In the genomic region with DNA sequence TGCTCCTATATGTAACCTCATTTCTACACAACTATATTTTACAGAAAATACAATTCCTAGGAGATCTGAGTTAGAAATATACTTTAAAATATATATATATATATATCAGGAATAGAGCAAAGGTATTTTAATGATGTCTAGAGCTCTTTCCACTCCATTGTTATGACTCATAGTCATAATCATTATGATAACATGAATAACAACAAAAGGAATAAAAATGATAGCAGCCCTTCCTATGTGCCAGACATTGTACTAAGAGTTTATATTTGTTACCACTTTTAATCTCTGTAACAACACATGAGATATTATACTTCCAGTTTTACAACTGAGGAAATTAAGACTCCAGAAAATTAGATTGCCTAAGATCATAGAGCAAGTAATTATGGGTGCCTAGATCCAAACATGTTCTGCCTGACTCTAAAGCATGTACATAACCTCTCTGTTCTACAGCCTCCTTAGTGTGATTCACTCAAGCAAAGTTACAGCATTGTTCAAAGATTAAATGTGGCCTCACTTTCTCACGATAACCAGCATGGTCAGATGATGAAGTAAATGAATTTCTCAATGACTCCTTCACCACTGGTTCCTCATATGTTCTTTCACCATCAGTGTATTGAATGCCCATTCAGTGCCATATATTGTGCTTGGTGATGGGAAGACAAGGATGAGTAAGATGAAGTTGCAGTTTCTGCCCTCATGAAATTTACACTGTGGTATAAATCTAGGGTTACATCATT, we compare ENCODE assay signal across 14 cellular contexts.
DNase-seq lines count a peak whose midpoint lies in the region; ATAC-seq, FAIRE-seq and TF ChIP-seq lines count a peak whose summit lies in the region.
"Had no signal": no experiment of that assay in that cellular context is flagged by ENCODE, and none has a peak within 500 bp of the region (broad histone marks: within the 10 kb centered on the region; RNA-seq: fewer than 3 reads in every experiment).

No MANE protein-coding gene starts in this region.

- H3K27me3 ChIP-seq in astrocyte (ENCODE audit: insufficient read depth, low read length) (no peaks in the 10 kb centered on the region), suprapubic skin (no peaks in the 10 kb centered on the region)
- H3K27me3 ChIP-seq: hepatocyte, MG63 had no signal

- DNase-seq in SIG-M5 treated with dmso at 0.1 percent for 504 hours (lab: John Stamatoyannopoulos, UW; ENCODE audit: unreplicated experiment) = peak; percentile 74
- DNase-seq in SIG-M5 (lab: John Stamatoyannopoulos, UW) = no peak
- peak; percentile 64 for DNase-seq in astrocyte (ENCODE audit: low read depth)
- peak; percentile 10 for DNase-seq in glomerular endothelial cell (ENCODE audit: extremely low read depth, low read depth, low spot score)
- no peak for DNase-seq in suprapubic skin (ENCODE audit: low spot score in 2 of 2)
- DNase-seq in T-helper 2 cell = no peak
- DNase-seq: activated CD4-positive, alpha-beta T cell treated with anti-CD3 and anti-CD28 coated beads for 36 hours; SK-N-SH had no signal

- H3K9me3 Mint-ChIP-seq in astrocyte (ENCODE audit: unreplicated experiment) = peaks cover 2% of the 10 kb centered on the region

- TF ChIP-seq CTCF in astrocyte (IDR thresholded peaks at IDR 0.05; ENCODE audit: insufficient read depth, low read depth, low read length) = no peak
- no peak for TF ChIP-seq CTCF in suprapubic skin (IDR thresholded peaks at IDR 0.05)

- H3K27ac ChIP-seq in astrocyte (ENCODE audit: low read depth, low read length) = peak overlapping the region; percentile 59
- peak overlapping the region; percentile 79 for H3K27ac ChIP-seq in suprapubic skin
- H3K27ac ChIP-seq: hepatocyte, prostate gland had no signal

- no peaks in the 10 kb centered on the region for H4K20me1 ChIP-seq in astrocyte (ENCODE audit: insufficient read depth, low read length)

- H3K4me1 ChIP-seq in astrocyte (ENCODE audit: insufficient read depth, low read length) (peaks cover 7% of the 10 kb centered on the region), suprapubic skin (peaks cover 22% of the 10 kb centered on the region)
- H3K4me1 ChIP-seq: prostate gland had no signal

- peaks cover 6% of the 10 kb centered on the region for H3K4me1 Mint-ChIP-seq in astrocyte (ENCODE audit: low read depth, unreplicated experiment)
- H3K4me1 Mint-ChIP-seq: activated CD4-positive, alpha-beta T cell treated with anti-CD3 and anti-CD28 coated beads for 36 hours had no signal

- H3K4me3 Mint-ChIP-seq in astrocyte (ENCODE audit: unreplicated experiment) = no peak overlapping the region
- H3K4me3 Mint-ChIP-seq: activated CD4-positive, alpha-beta T cell treated with anti-CD3 and anti-CD28 coated beads for 36 hours had no signal

- no peaks in the 10 kb centered on the region for H3K36me3 Mint-ChIP-seq in astrocyte (ENCODE audit: low read depth, unreplicated experiment)

- WGBS in suprapubic skin = 79% methylated on average over 1 of the region's 1 CpG

- no peak for TF ChIP-seq EP300 in suprapubic skin (IDR thresholded peaks at IDR 0.05)

- H3K9me3 ChIP-seq in astrocyte (ENCODE audit: insufficient read depth, low read depth, low read length) = no peaks in the 10 kb centered on the region
- H3K9me3 ChIP-seq in suprapubic skin = no peaks in the 10 kb centered on the region
- H3K9me3 ChIP-seq: MG63, prostate gland, SK-N-SH had no signal

- no peak overlapping the region for H3K9ac ChIP-seq in astrocyte (ENCODE audit: low read length)
- H3K9ac ChIP-seq: SK-N-SH had no signal

- H3K79me2 ChIP-seq in astrocyte (ENCODE audit: insufficient read depth, low read length) = no peaks in the 10 kb centered on the region
- H3K79me2 ChIP-seq: hepatocyte had no signal

- no peak for TF ChIP-seq POLR2A in suprapubic skin (IDR thresholded peaks at IDR 0.05)

- H3K36me3 ChIP-seq in astrocyte (ENCODE audit: insufficient read depth, low read length) = no peaks in the 10 kb centered on the region
- H3K36me3 ChIP-seq in suprapubic skin = no peaks in the 10 kb centered on the region
- H3K36me3 ChIP-seq: MG63, prostate gland had no signal

- H3K27ac Mint-ChIP-seq in astrocyte (ENCODE audit: unreplicated experiment) = no peak overlapping the region
- H3K27ac Mint-ChIP-seq: activated CD4-positive, alpha-beta T cell treated with anti-CD3 and anti-CD28 coated beads for 36 hours had no signal

- no peak overlapping the region for H2AFZ ChIP-seq in astrocyte (ENCODE audit: low read depth, low read length)
- H2AFZ ChIP-seq: hepatocyte had no signal

- no peak for ATAC-seq in activated CD4-positive, CD25-positive, alpha-beta regulatory T cell treated with anti-CD3 and anti-CD28 coated beads, Interleukin-2, amount 50 U/mL, for 24 hours
- ATAC-seq in HG02763 (IDR thresholded peaks at IDR 0.05; ENCODE audit: unreplicated experiment) = no peak
- ATAC-seq: activated CD4-positive, alpha-beta T cell treated with anti-CD3 and anti-CD28 coated beads for 36 hours had no signal

- no peak overlapping the region for H3K4me3 ChIP-seq in astrocyte (ENCODE audit: insufficient read depth, low read depth, low read length)
- H3K4me3 ChIP-seq in suprapubic skin = no peak overlapping the region
- H3K4me3 ChIP-seq: hepatocyte, MG63, prostate gland had no signal

- FAIRE-seq in astrocyte (lab: Jason Lieb, UNC) = no peak
- FAIRE-seq: A204.1 had no signal

- H3K4me2 ChIP-seq in astrocyte (ENCODE audit: low read length) = peak overlapping the region; percentile 31
- H3K4me2 ChIP-seq: hepatocyte, SK-N-SH had no signal

- no peaks in the 10 kb centered on the region for H3K27me3 Mint-ChIP-seq in astrocyte (ENCODE audit: low read depth, unreplicated experiment)

Comparison
In these comparisons a context has a peak if more than half of its experiments do, and no peak if none do; other contexts are left out.
1. DNase-seq: peak in SIG-M5 treated with dmso at 0.1 percent for 504 hours (single experiment), astrocyte (single experiment) and glomerular endothelial cell (single experiment); none in SIG-M5 (single experiment), suprapubic skin (0 of 2) and T-helper 2 cell (0 of 5).